ENCODE assay signal across 22 cellular contexts in the genomic region with DNA sequence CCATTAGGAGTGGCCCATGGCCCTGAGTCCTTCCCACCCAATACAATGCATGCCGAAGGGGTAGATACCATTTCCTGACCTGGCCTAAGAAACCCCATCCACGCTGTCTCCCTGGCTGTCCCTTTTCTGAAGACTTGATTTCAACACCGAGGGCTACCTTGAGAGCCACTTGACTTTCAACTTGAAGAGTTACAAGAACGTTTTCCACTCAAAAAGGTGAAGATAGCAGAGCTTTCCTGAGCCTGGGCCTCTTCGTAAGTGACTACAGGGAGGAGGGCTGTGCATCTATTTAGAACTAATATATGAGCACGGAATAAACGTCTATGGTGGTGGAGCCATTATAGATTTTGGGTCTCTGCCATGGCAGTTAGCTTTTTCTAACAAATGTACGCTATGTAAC. TPM values are rescaled to one million over a fixed set of nuclear protein-coding genes. Genes with fewer than 3 reads are reported as not detected.
"Had no signal": no experiment of that assay in that cellular context is flagged by ENCODE, and none has a peak within 500 bp of the region (broad histone marks: within the 10 kb centered on the region; RNA-seq: fewer than 3 reads in every experiment).

No MANE protein-coding gene starts in this region.

- H3K27ac ChIP-seq: hepatocyte, ovary, right atrium auricular region, right lobe of liver, stomach, testis, tibial artery, uterus had no signal

- DNase-seq: islet precursor cell; midbrain; mucosa of descending colon; naive thymus-derived CD4-positive, alpha-beta T cell; ovary; right lobe of liver; stimulated activated CD4-positive, alpha-beta T cell treated with anti-CD3 and anti-CD28 coated beads, Interleukin-15, amount 100 ng/mL, for 24 hours; stimulated activated CD4-positive, alpha-beta T cell treated with anti-CD3 and anti-CD28 coated beads, Interleukin-2, amount 100 ng/mL, for 24 hours; stimulated activated CD4-positive, alpha-beta T cell treated with anti-CD3 and anti-CD28 coated beads, Interleukin-4, amount 100 ng/mL, for 1 hour; stimulated activated naive B cell treated with anti-CD40 and anti-IgM and Interleukin-4, amounts not matched to agents 10 μg/mL and 1 μg/mL and 100 μg/mL, for 72 hours; stimulated activated naive CD8-positive, alpha-beta T cell treated with anti-CD3 and anti-CD28 coated beads, Interleukin-15, Interleukin-2, amounts not matched to agents 100 U/mL and 50 U/mL, for 24 hours; stomach; testis; tibial artery; uterus had no signal

- H3K36me3 ChIP-seq: ovary, right atrium auricular region, right lobe of liver, stomach, tibial artery, uterus had no signal

- H3K4me1 ChIP-seq: right atrium auricular region, right lobe of liver, stomach, testis, tibial artery, uterus had no signal

- ATAC-seq: mucosa of descending colon; naive thymus-derived CD4-positive, alpha-beta T cell; natural killer cell treated with Interleukin-12 subunit alpha and Interleukin-12 subunit beta and Interleukin-15 and Interleukin-18, amount 100 ng/mL, for 72 hours; right lobe of liver; stimulated activated naive B cell treated with anti-CD40 and anti-IgM and Interleukin-4, amounts not matched to agents 10 μg/mL and 1 μg/mL and 100 μg/mL, for 72 hours; stimulated activated naive CD8-positive, alpha-beta T cell treated with anti-CD3 and anti-CD28 coated beads, Interleukin-15, Interleukin-2, amounts not matched to agents 100 U/mL and 50 U/mL, for 24 hours had no signal

- H3K4me3 ChIP-seq: hepatocyte, mucosa of descending colon, ovary, right atrium auricular region, right lobe of liver, smooth muscle cell, stomach, testis, tibial artery, uterus had no signal

- H3K27me3 ChIP-seq: hepatocyte, ovary, right atrium auricular region, right lobe of liver, testis, uterus had no signal

- H3K9me3 ChIP-seq: mucosa of descending colon, ovary, right atrium auricular region, right lobe of liver, stomach, testis, tibial artery, uterus had no signal

RNA-seq across cellular contexts. Expression of a gene that starts 14.4 kb away (rescaled TPM):
- total RNA-seq: lung microvascular endothelial cell; myocyte; naive thymus-derived CD4-positive, alpha-beta T cell; pulmonary artery endothelial cell; right lobe of liver had no signal
